Comparison of ENCODE assay signal across 8 cellular contexts in the genomic region with DNA sequence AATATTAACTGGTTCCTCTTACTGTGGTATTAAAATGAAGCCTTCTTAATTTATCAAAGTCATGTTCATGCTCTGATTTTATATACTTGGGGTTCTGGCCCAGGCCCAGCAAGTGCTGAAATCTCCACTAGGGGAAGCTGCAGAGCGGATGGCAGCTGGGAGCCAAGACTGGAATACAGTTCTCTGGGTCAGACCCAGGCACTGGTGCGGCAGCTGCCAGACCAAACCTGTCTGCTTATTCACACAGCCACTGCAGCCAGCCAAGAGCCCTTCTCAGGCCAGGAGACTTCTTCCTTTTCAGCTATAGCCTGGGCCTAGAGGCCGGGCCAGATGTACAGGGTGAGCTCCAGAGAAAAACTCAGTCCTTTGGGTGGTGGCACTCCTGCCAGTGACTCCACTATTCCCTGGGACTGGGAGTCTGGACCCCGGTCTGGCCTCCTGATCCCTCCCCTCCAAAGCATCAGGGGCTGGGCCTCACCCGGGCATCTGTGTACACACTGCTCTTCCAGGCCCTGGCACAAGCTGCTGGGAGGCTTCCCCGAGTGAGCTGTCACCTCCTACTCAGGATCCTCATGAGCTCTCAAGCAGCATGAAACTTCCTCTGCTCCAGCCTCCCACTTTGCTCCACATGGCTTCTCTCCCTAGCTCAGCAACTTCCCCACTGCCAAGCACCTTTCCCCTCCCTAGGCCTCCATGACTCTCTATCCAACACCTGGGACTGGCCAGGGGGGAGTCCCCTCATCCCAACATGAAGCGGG. TPM values are rescaled to one million over a fixed set of nuclear protein-coding genes. Genes with fewer than 3 reads are reported as not detected.
DNase-seq lines count a peak whose midpoint lies in the region; ATAC-seq and TF ChIP-seq lines count a peak whose summit lies in the region.

No MANE protein-coding gene starts in this region.

- intact Hi-C loops in breast epithelium (cut with DNase I; ENCODE audit: low total_unique reads): no loop called here
- intact Hi-C loops in left lung (cut with DNase I): no loop called here
- intact Hi-C loops in upper lobe of right lung (cut with DNase I): no loop called here

- DNase-seq in activated CD4-positive, alpha-beta T cell treated with anti-CD3 and anti-CD28 coated beads for 48 hours: peak; percentile 13
- DNase-seq in activated CD4-positive, alpha-beta T cell treated with anti-CD3 and anti-CD28 coated beads for 1 hour: no peak
- DNase-seq in breast epithelium (ENCODE audit: low spot score in 2 of 2) (peak in 1 of 2 donors; percentile 83), left lung (peak in 1 of 2 donors; percentile 57), upper lobe of right lung (no peak), HK-2 (ENCODE audit: unreplicated experiment) (no peak)
- DNase-seq in activated naive CD4-positive, alpha-beta T cell treated with Interleukin-2 at 50 U/mL for 16 hours: no peak

- H3K36me3 ChIP-seq in breast epithelium: no peaks in the 10 kb centered on the region
- H3K36me3 ChIP-seq in left lung: peaks cover 0 to 57% of the 10 kb centered on the region in 2 donors
- peaks cover 33% of the 10 kb centered on the region for H3K36me3 ChIP-seq in upper lobe of right lung

- peak overlapping the region; percentile 92 to 94 for H3K27ac ChIP-seq in breast epithelium
- no peak overlapping the region for H3K27ac ChIP-seq in left lung
- H3K27ac ChIP-seq in upper lobe of right lung: no peak overlapping the region

- no peak overlapping the region for H3K4me3 ChIP-seq in breast epithelium
- no peak overlapping the region for H3K4me3 ChIP-seq in left lung
- no peak overlapping the region for H3K4me3 ChIP-seq in upper lobe of right lung

- peaks cover 32 to 64% of the 10 kb centered on the region in 2 donors for H3K4me1 ChIP-seq in breast epithelium
- peaks cover 51 to 74% of the 10 kb centered on the region in 2 donors for H3K4me1 ChIP-seq in left lung
- peaks cover 65% of the 10 kb centered on the region for H3K4me1 ChIP-seq in upper lobe of right lung

- no peak for TF ChIP-seq POLR2A in breast epithelium (IDR thresholded peaks at IDR 0.05)
- TF ChIP-seq POLR2A in GM18505 (IDR thresholded peaks at IDR 0.05; ENCODE audit: borderline replicate concordance, extremely low read depth, insufficient read depth, insufficient read length): no peak

- no peaks in the 10 kb centered on the region for H3K27me3 ChIP-seq in breast epithelium
- no peaks in the 10 kb centered on the region for H3K27me3 ChIP-seq in left lung
- no peaks in the 10 kb centered on the region for H3K27me3 ChIP-seq in upper lobe of right lung

- H3K9me3 ChIP-seq in breast epithelium (no peaks in the 10 kb centered on the region), left lung (no peaks in the 10 kb centered on the region), upper lobe of right lung (no peaks in the 10 kb centered on the region)

- TF ChIP-seq CTCF in breast epithelium (IDR thresholded peaks at IDR 0.05) (peak; percentile 52 to 82 (median 61)), left lung (IDR thresholded peaks at IDR 0.05) (peak; percentile 21 to 25), upper lobe of right lung (IDR thresholded peaks at IDR 0.05) (peak; percentile 52)

- no peak for ATAC-seq in left lung
- peak; percentile 4 for ATAC-seq in upper lobe of right lung
- no peak for ATAC-seq in GM18505 (IDR thresholded peaks at IDR 0.05; ENCODE audit: unreplicated experiment)

RNA-seq across cellular contexts. Expression of a gene that starts 24.4 kb away (rescaled TPM):
- total RNA-seq in breast epithelium: 100 to 1,000 TPM; 101 to 122 (median 104) TPM
- total RNA-seq in left lung: 100 to 1,000 TPM; 142 to 185 TPM
- 143 TPM for total RNA-seq in upper lobe of right lung

RNA-seq across cellular contexts. Expression of a gene that starts 25.6 kb away (rescaled TPM):
- total RNA-seq in breast epithelium (10 to 100 TPM in 2 of 3 donors, under 1 TPM in 1; 0.32 to 66.9 (median 10.2) TPM), left lung (1 to 10 TPM; 2.5 to 3.9 TPM), upper lobe of right lung (2.2 TPM)

RNA-seq across cellular contexts. Expression of a gene that starts 26.8 kb away (rescaled TPM):
- total RNA-seq in breast epithelium: not detected
- 1 to 10 TPM; 1.5 to 1.9 TPM for total RNA-seq in left lung
- total RNA-seq in upper lobe of right lung: 4.9 TPM

RNA-seq across cellular contexts. Expression of a gene that starts 40.3 kb away (rescaled TPM):
- total RNA-seq in breast epithelium (10 to 100 TPM; 17.4 to 20.3 (median 19.3) TPM), left lung (10 to 100 TPM; 14.4 to 14.7 TPM), upper lobe of right lung (11.1 TPM)

Comparison
In these comparisons a context has a peak if more than half of its experiments do, and no peak if none do; other contexts are left out.
1. H3K27ac ChIP-seq: peak in breast epithelium (2 of 2); none in left lung (0 of 2) and upper lobe of right lung (single experiment).
2. Peak in every context shown above with its lines, with median percentiles within 50 percentile points of each other: CTCF ChIP-seq.